In genomic region chr4:6526696-6527095, GRCh38 we compare ENCODE assay signal across 19 cellular contexts. TPM values are rescaled to one million over a fixed set of nuclear protein-coding genes. Genes with fewer than 3 reads are reported as not detected.
A peak's percentile ranks its signal among the peaks of the same experiment; 100 is the strongest.
DNase-seq lines count a peak whose midpoint lies in the region; ATAC-seq and TF ChIP-seq lines count a peak whose summit lies in the region.
"Had no signal": no experiment of that assay in that cellular context is flagged by ENCODE, and none has a peak within 500 bp of the region (broad histone marks: within the 10 kb centered on the region; RNA-seq: fewer than 3 reads in every experiment).

No MANE protein-coding gene starts in this region.

- peaks cover 33% of the 10 kb centered on the region for H3K4me1 Mint-ChIP-seq in endodermal cell
- H3K4me1 Mint-ChIP-seq: CD4-positive, alpha-beta memory T cell had no signal

- H3K14ac ChIP-seq in trophoblast cell (ENCODE audit: low read length): no peak overlapping the region

- H3K9me3 Mint-ChIP-seq in endodermal cell: no peaks in the 10 kb centered on the region

- no peaks in the 10 kb centered on the region for H3F3A ChIP-seq in neural cell (ENCODE audit: insufficient read depth, low read length, poor library complexity, severe bottlenecking)

- POLR2A ChIA-PET in HEK293 (lab: Yijun Ruan, JAX): no interaction called here

- H4K91ac ChIP-seq in trophoblast cell (ENCODE audit: low read depth, low read length): no peak overlapping the region

- TF ChIP-seq CTCF in HEK293 (tag by site-specific recombination; IDR thresholded peaks at IDR 0.05) (no peak), RWPE2 (IDR thresholded peaks at IDR 0.05; ENCODE audit: poor library complexity, severe bottlenecking) (no peak), endodermal cell (conservative IDR thresholded peaks at IDR 0.05) (no peak), neural cell (IDR thresholded peaks at IDR 0.05; ENCODE audit: poor library complexity, severe bottlenecking) (no peak)

- no peaks in the 10 kb centered on the region for H3K79me2 ChIP-seq in neural cell (replicated peaks; ENCODE audit: insufficient read depth, low read length)
- H3K79me2 ChIP-seq in trophoblast cell (ENCODE audit: control insufficient read depth, insufficient read depth, low read length, poor library complexity): no peaks in the 10 kb centered on the region

- DNase-seq in RWPE2 (ENCODE audit: low spot score) (peak; percentile 31), endodermal cell (peak; percentile 90), trophoblast cell (no peak), SIG-M5 treated with dmso at 0.1 percent for 504 hours (lab: John Stamatoyannopoulos, UW; ENCODE audit: unreplicated experiment) (no peak), mucosa of gallbladder (ENCODE audit: low spot score) (no peak)
- DNase-seq: CD4-positive, alpha-beta memory T cell; GF-D8; KG1; MV-4-11; NCI-H1417; NCI-H187; NCI-H2107; NCI-H510A had no signal

- CTCF ChIA-PET in HEK293 (lab: Yijun Ruan, JAX): interaction anchor here (0.7 kb wide), 1 partner anchor 19 kb away, joined by 3 read pairs; no protein-coding TSS in a partner anchor

- no peak overlapping the region for H3K27ac Mint-ChIP-seq in endodermal cell
- H3K27ac Mint-ChIP-seq: CD4-positive, alpha-beta memory T cell had no signal

- H3K4me2 ChIP-seq in neural cell (ENCODE audit: low read length) (no peak overlapping the region), trophoblast cell (ENCODE audit: low read length) (no peak overlapping the region)
- H3K4me2 ChIP-seq: A549, BLaER1 had no signal

- no peak for ATAC-seq in RWPE2 (ENCODE audit: low read depth)
- ATAC-seq in HG02938 (IDR thresholded peaks at IDR 0.05; ENCODE audit: unreplicated experiment): no peak
- ATAC-seq: A549 had no signal

- H3K36me3 ChIP-seq in HEK293 (ENCODE audit: control insufficient read depth in 2 of 2, insufficient read depth in 1 of 2, low read length in 2 of 2) (no peaks in the 10 kb centered on the region), RWPE2 (ENCODE audit: low read depth) (no peaks in the 10 kb centered on the region), endodermal cell (ENCODE audit: control insufficient read depth, insufficient read depth, low read length) (no peaks in the 10 kb centered on the region), neural cell (ENCODE audit: insufficient read depth, low read length) (no peaks in the 10 kb centered on the region), trophoblast cell (ENCODE audit: control insufficient read depth in 1 of 2, insufficient read depth in 2 of 2, low read length in 2 of 2) (no peaks in the 10 kb centered on the region)
- H3K36me3 ChIP-seq: BLaER1 had no signal

- H3K18ac ChIP-seq in trophoblast cell (ENCODE audit: low read length): no peak overlapping the region

- H4K8ac ChIP-seq in trophoblast cell (ENCODE audit: low read depth, low read length): no peak overlapping the region

- H3K27ac ChIP-seq in HEK293 (ENCODE audit: extremely low read depth, low read depth, low read length): no peak overlapping the region
- no peak overlapping the region for H3K27ac ChIP-seq in RWPE2 (ENCODE audit: poor library complexity, severe bottlenecking)
- H3K27ac ChIP-seq in endodermal cell (ENCODE audit: low read depth, low read length): no peak overlapping the region
- peak overlapping the region; percentile 8 for H3K27ac ChIP-seq in neural cell (ENCODE audit: low read length)
- H3K27ac ChIP-seq in trophoblast cell (ENCODE audit: low read depth, low read length): no peak overlapping the region
- H3K27ac ChIP-seq: A549, BLaER1, SK-N-MC had no signal

- H3K4me3 ChIP-seq in HEK293 (ENCODE audit: low read depth, low read length): no peak overlapping the region
- H3K4me3 ChIP-seq in RWPE2 (ENCODE audit: severe bottlenecking): no peak overlapping the region
- H3K4me3 ChIP-seq in endodermal cell (ENCODE audit: low read length): no peak overlapping the region
- no peak overlapping the region for H3K4me3 ChIP-seq in neural cell (ENCODE audit: low read length)
- no peak overlapping the region for H3K4me3 ChIP-seq in trophoblast cell (ENCODE audit: low read depth, low read length)
- H3K4me3 ChIP-seq: A549, BLaER1, SK-N-MC had no signal

- H2AK5ac ChIP-seq in trophoblast cell (ENCODE audit: low read length): no peak overlapping the region

- H3K27me3 Mint-ChIP-seq in endodermal cell (ENCODE audit: insufficient read depth): no peaks in the 10 kb centered on the region

- no peaks in the 10 kb centered on the region for H3K36me3 Mint-ChIP-seq in endodermal cell (ENCODE audit: low read depth)
- H3K36me3 Mint-ChIP-seq: CD4-positive, alpha-beta memory T cell had no signal

- no peaks in the 10 kb centered on the region for H4K20me1 ChIP-seq in neural cell (ENCODE audit: insufficient read depth)
- H4K20me1 ChIP-seq: BLaER1 had no signal

- 67 to 91% methylated on average over 3 to 9 of the region's 9 CpGs for WGBS in endodermal cell (ENCODE audit: insufficient coverage in 1 of 2, insufficient read length in 1 of 2), 2 experiments
- WGBS in trophoblast cell (ENCODE audit: extremely low coverage, insufficient coverage, insufficient read length): no CpG with 5 or more reads among the region's 9 CpGs

- no peaks in the 10 kb centered on the region for H3K79me1 ChIP-seq in trophoblast cell (ENCODE audit: low read length)

- H3K9me3 ChIP-seq in HEK293 (ENCODE audit: control insufficient read depth, insufficient read depth, low read depth, low read length): no peaks in the 10 kb centered on the region
- H3K9me3 ChIP-seq in RWPE2 (ENCODE audit: severe bottlenecking): no peaks in the 10 kb centered on the region
- no peaks in the 10 kb centered on the region for H3K9me3 ChIP-seq in endodermal cell (ENCODE audit: control insufficient read depth, low read length)
- no peaks in the 10 kb centered on the region for H3K9me3 ChIP-seq in neural cell (ENCODE audit: low read length)
- H3K9me3 ChIP-seq in trophoblast cell (ENCODE audit: insufficient read depth, low read depth, low read length): no peaks in the 10 kb centered on the region
- H3K9me3 ChIP-seq: A549, BLaER1 had no signal

- no peaks in the 10 kb centered on the region for H3K9me2 ChIP-seq in neural cell (ENCODE audit: insufficient read depth, low read length)

- H3K27me3 ChIP-seq in RWPE2 (ENCODE audit: insufficient read depth, poor library complexity, severe bottlenecking) (no peaks in the 10 kb centered on the region), endodermal cell (ENCODE audit: control insufficient read depth, insufficient read depth, low read length, poor library complexity, severe bottlenecking) (no peaks in the 10 kb centered on the region), neural cell (ENCODE audit: insufficient read depth, low read depth, low read length) (no peaks in the 10 kb centered on the region), trophoblast cell (ENCODE audit: insufficient read depth, low read length) (no peaks in the 10 kb centered on the region)
- H3K27me3 ChIP-seq: BLaER1 had no signal

- no peak overlapping the region for H3K4ac ChIP-seq in trophoblast cell (ENCODE audit: low read depth, low read length)

- no peak for TF ChIP-seq RAD21 in neural cell (conservative IDR thresholded peaks at IDR 0.05)

- TF ChIP-seq EP300 in neural cell (conservative IDR thresholded peaks at IDR 0.05; ENCODE audit: poor library complexity, severe bottlenecking): no peak

- H2BK120ac ChIP-seq in trophoblast cell (ENCODE audit: insufficient read depth, low read length, poor library complexity): no peak overlapping the region

- no peaks in the 10 kb centered on the region for H3K4me1 ChIP-seq in HEK293 (ENCODE audit: control insufficient read depth, insufficient read depth, low read length)
- H3K4me1 ChIP-seq in RWPE2 (ENCODE audit: insufficient read depth, poor library complexity, severe bottlenecking): no peaks in the 10 kb centered on the region
- H3K4me1 ChIP-seq in endodermal cell (ENCODE audit: control insufficient read depth, insufficient read depth, low read length): peaks cover 23% of the 10 kb centered on the region
- no peaks in the 10 kb centered on the region for H3K4me1 ChIP-seq in trophoblast cell (ENCODE audit: control insufficient read depth in 1 of 2, insufficient read depth in 2 of 2, low read length in 2 of 2)
- H3K4me1 ChIP-seq: A549 had no signal

- H2BK12ac ChIP-seq in trophoblast cell (ENCODE audit: low read length): no peak overlapping the region

- no peak overlapping the region for H4K12ac ChIP-seq in trophoblast cell (ENCODE audit: low read depth, low read length)

- H3K23ac ChIP-seq in trophoblast cell (ENCODE audit: low read length): no peak overlapping the region

- H3K9ac ChIP-seq in endodermal cell (ENCODE audit: extremely low read depth, low read length, poor library complexity, severe bottlenecking) (no peak overlapping the region), neural cell (ENCODE audit: low read length) (no peak overlapping the region), trophoblast cell (ENCODE audit: low read length) (no peak overlapping the region)
- H3K9ac ChIP-seq: BLaER1 had no signal

- H2BK5ac ChIP-seq in trophoblast cell (ENCODE audit: low read depth, low read length, poor library complexity): no peak overlapping the region

- H2AFZ ChIP-seq in neural cell (ENCODE audit: low read depth, low read length) (no peak overlapping the region), trophoblast cell (ENCODE audit: insufficient read depth, low read length, poor library complexity) (no peak overlapping the region)

- no peak overlapping the region for H3K4me3 Mint-ChIP-seq in endodermal cell
- H3K4me3 Mint-ChIP-seq: CD4-positive, alpha-beta memory T cell had no signal

TF ChIP-seq in HEK293, 187 proteins besides CTCF, POLR2A, EP300 and RAD21:
- TF ChIP-seq EGR2 (tag by site-specific recombination; IDR thresholded peaks at IDR 0.05; ENCODE audit: low read depth) (peak; percentile 88), ZNF121 (tag by site-specific recombination; IDR thresholded peaks at IDR 0.05) (no peak), ZFHX2 (tag by site-specific recombination; conservative IDR thresholded peaks at IDR 0.05) (peak; percentile 80)

TF ChIP-seq in neural cell, 6 proteins besides CTCF, POLR2A, EP300 and RAD21 (continues in another document):
- TF ChIP-seq EZH2 (IDR thresholded peaks at IDR 0.05; ENCODE audit: borderline replicate concordance, insufficient read depth, low read length, poor library complexity, severe bottlenecking) (no peak), POLR2AphosphoS5 (IDR thresholded peaks at IDR 0.05) (no peak), TAF1 (IDR thresholded peaks at IDR 0.05; ENCODE audit: low read depth) (no peak), MXI1 (conservative IDR thresholded peaks at IDR 0.05; ENCODE audit: poor library complexity, severe bottlenecking) (no peak)

RNA-seq across cellular contexts. Expression of gene MAN2B2, which starts 48.3 kb away (rescaled TPM):
- total RNA-seq in endodermal cell (10 to 100 TPM; 13.3 to 20.8 TPM), mucosa of gallbladder (53.6 TPM)
- polyA plus RNA-seq in endodermal cell (2013, experiment 1 of 2): 7.7 TPM
- polyA plus RNA-seq in endodermal cell (2013, experiment 2 of 2): 7.5 TPM
- 5.2 and 7.5 TPM in 2 replicates for polyA plus RNA-seq in neural cell
- polyA minus RNA-seq in neural cell: 10.2 and 12.2 TPM in 2 replicates
- 14.5 and 15.1 TPM in 2 replicates for polyA plus RNA-seq in trophoblast cell (2013)

RNA-seq across cellular contexts. Expression of gene PPP2R2C, which starts 54.3 kb away (rescaled TPM):
- total RNA-seq in endodermal cell (10 to 100 TPM in 1 of 2 donors, 1 to 10 TPM in 1; 4.4 to 19.2 TPM), mucosa of gallbladder (0.49 TPM)
- 2.1 TPM for polyA plus RNA-seq in endodermal cell (2013, experiment 1 of 2)
- 1.2 TPM for polyA plus RNA-seq in endodermal cell (2013, experiment 2 of 2)
- 34.4 and 41.2 TPM in 2 replicates for polyA plus RNA-seq in neural cell
- polyA minus RNA-seq in neural cell: 73.6 and 75.0 TPM in 2 replicates
- 0.08 and 0.14 TPM in 2 replicates for polyA plus RNA-seq in trophoblast cell (2013)
- total RNA-seq: CD4-positive, alpha-beta memory T cell had no signal
- polyA plus RNA-seq: CD4-positive, alpha-beta memory T cell had no signal

Comparison
In these comparisons a context has a peak if more than half of its experiments do, and no peak if none do; other contexts are left out.
1. DNase-seq: peak in RWPE2 (single experiment) and endodermal cell (single experiment); none in trophoblast cell (0 of 2), SIG-M5 treated with dmso at 0.1 percent for 504 hours (single experiment) and mucosa of gallbladder (single experiment).